In the genomic region with DNA sequence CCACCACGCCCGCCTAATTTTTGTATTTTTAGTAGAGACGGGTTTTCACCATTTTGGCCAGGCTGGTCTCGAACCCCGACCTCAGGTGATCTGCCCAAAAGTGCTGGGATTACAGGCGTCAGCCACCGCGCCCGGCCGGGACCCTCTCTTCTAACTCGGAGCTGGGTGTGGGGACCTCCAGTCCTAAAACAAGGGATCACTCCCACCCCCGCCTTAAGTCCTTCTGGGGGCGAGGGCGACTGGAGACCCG, we compare ENCODE assay signal across 1 cellular context.
TF ChIP-seq lines count a peak whose summit lies in the region.

No MANE protein-coding gene starts in this region.

TF ChIP-seq in HepG2, 621 proteins besides CTCF, POLR2A, EP300 and RAD21:
- 0 out of 2 replicates have a peak, but pooled peaks have one; percentile 36 for TF ChIP-seq NFKBIZ (CRISPR knock-in tag; IDR thresholded peaks at IDR 0.05)
- peak; percentile 81 for TF ChIP-seq RBM22 (optimal IDR thresholded peaks at IDR 0.05; ENCODE audit: low read length)
- 0 out of 2 replicates have a peak, but pooled peaks have one; percentile 11 for TF ChIP-seq ZNF225 (CRISPR knock-in tag; IDR thresholded peaks at IDR 0.05)
- peak; percentile 20 for TF ChIP-seq TBL1XR1 (IDR thresholded peaks at IDR 0.05; ENCODE audit: borderline replicate concordance, low read length, partially characterized antibody)
- peak; percentile 28; the same call in 1 of the 2 replicates for TF ChIP-seq BORCS8-MEF2B (CRISPR knock-in tag; IDR thresholded peaks at IDR 0.05)
- peak; percentile 13 for TF ChIP-seq ASH2L (IDR thresholded peaks at IDR 0.05; ENCODE audit: insufficient read length, low read depth, low read length)
- TF ChIP-seq, protein P1, sequence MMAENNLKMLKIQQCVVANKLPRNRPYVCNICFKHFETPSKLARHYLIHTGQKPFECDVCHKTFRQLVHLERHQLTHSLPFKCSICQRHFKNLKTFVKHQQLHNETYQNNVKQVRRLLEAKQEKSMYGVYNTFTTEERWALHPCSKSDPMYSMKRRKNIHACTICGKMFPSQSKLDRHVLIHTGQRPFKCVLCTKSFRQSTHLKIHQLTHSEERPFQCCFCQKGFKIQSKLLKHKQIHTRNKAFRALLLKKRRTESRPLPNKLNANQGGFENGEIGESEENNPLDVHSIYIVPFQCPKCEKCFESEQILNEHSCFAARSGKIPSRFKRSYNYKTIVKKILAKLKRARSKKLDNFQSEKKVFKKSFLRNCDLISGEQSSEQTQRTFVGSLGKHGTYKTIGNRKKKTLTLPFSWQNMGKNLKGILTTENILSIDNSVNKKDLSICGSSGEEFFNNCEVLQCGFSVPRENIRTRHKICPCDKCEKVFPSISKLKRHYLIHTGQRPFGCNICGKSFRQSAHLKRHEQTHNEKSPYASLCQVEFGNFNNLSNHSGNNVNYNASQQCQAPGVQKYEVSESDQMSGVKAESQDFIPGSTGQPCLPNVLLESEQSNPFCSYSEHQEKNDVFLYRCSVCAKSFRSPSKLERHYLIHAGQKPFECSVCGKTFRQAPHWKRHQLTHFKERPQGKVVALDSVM (CRISPR knock-in tag; IDR thresholded peaks at IDR 0.05) = peak; percentile 11; the same call in 1 of the 2 replicates
- TF ChIP-seq SRY (CRISPR knock-in tag; IDR thresholded peaks at IDR 0.05) = 0 out of 2 replicates have a peak, but pooled peaks have one; percentile 21
- TF ChIP-seq, protein P2, sequence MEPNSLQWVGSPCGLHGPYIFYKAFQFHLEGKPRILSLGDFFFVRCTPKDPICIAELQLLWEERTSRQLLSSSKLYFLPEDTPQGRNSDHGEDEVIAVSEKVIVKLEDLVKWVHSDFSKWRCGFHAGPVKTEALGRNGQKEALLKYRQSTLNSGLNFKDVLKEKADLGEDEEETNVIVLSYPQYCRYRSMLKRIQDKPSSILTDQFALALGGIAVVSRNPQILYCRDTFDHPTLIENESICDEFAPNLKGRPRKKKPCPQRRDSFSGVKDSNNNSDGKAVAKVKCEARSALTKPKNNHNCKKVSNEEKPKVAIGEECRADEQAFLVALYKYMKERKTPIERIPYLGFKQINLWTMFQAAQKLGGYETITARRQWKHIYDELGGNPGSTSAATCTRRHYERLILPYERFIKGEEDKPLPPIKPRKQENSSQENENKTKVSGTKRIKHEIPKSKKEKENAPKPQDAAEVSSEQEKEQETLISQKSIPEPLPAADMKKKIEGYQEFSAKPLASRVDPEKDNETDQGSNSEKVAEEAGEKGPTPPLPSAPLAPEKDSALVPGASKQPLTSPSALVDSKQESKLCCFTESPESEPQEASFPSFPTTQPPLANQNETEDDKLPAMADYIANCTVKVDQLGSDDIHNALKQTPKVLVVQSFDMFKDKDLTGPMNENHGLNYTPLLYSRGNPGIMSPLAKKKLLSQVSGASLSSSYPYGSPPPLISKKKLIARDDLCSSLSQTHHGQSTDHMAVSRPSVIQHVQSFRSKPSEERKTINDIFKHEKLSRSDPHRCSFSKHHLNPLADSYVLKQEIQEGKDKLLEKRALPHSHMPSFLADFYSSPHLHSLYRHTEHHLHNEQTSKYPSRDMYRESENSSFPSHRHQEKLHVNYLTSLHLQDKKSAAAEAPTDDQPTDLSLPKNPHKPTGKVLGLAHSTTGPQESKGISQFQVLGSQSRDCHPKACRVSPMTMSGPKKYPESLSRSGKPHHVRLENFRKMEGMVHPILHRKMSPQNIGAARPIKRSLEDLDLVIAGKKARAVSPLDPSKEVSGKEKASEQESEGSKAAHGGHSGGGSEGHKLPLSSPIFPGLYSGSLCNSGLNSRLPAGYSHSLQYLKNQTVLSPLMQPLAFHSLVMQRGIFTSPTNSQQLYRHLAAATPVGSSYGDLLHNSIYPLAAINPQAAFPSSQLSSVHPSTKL (CRISPR knock-in tag; IDR thresholded peaks at IDR 0.05) = peak; percentile 3; the same call in 1 of the 2 replicates
- 0 out of 2 replicates have a peak, but pooled peaks have one; percentile 19 for TF ChIP-seq ZNF615 (CRISPR knock-in tag; IDR thresholded peaks at IDR 0.05; ENCODE audit: borderline replicate concordance)
- TF ChIP-seq, protein P3, sequence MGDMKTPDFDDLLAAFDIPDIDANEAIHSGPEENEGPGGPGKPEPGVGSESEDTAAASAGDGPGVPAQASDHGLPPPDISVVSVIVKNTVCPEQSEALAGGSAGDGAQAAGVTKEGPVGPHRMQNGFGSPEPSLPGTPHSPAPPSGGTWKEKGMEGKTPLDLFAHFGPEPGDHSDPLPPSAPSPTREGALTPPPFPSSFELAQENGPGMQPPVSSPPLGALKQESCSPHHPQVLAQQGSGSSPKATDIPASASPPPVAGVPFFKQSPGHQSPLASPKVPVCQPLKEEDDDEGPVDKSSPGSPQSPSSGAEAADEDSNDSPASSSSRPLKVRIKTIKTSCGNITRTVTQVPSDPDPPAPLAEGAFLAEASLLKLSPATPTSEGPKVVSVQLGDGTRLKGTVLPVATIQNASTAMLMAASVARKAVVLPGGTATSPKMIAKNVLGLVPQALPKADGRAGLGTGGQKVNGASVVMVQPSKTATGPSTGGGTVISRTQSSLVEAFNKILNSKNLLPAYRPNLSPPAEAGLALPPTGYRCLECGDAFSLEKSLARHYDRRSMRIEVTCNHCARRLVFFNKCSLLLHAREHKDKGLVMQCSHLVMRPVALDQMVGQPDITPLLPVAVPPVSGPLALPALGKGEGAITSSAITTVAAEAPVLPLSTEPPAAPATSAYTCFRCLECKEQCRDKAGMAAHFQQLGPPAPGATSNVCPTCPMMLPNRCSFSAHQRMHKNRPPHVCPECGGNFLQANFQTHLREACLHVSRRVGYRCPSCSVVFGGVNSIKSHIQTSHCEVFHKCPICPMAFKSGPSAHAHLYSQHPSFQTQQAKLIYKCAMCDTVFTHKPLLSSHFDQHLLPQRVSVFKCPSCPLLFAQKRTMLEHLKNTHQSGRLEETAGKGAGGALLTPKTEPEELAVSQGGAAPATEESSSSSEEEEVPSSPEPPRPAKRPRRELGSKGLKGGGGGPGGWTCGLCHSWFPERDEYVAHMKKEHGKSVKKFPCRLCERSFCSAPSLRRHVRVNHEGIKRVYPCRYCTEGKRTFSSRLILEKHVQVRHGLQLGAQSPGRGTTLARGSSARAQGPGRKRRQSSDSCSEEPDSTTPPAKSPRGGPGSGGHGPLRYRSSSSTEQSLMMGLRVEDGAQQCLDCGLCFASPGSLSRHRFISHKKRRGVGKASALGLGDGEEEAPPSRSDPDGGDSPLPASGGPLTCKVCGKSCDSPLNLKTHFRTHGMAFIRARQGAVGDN (CRISPR knock-in tag; IDR thresholded peaks at IDR 0.05) = 0 out of 2 replicates have a peak, but pooled peaks have one; percentile 2
- TF ChIP-seq HNRNPL (IDR thresholded peaks at IDR 0.05; ENCODE audit: low read depth, low read length) = 0 out of 2 replicates have a peak, but pooled peaks have one; percentile 63
- TF ChIP-seq SALL1 (CRISPR knock-in tag; IDR thresholded peaks at IDR 0.05) = 0 out of 2 replicates have a peak, but pooled peaks have one; percentile 13
- TF ChIP-seq, protein P4, sequence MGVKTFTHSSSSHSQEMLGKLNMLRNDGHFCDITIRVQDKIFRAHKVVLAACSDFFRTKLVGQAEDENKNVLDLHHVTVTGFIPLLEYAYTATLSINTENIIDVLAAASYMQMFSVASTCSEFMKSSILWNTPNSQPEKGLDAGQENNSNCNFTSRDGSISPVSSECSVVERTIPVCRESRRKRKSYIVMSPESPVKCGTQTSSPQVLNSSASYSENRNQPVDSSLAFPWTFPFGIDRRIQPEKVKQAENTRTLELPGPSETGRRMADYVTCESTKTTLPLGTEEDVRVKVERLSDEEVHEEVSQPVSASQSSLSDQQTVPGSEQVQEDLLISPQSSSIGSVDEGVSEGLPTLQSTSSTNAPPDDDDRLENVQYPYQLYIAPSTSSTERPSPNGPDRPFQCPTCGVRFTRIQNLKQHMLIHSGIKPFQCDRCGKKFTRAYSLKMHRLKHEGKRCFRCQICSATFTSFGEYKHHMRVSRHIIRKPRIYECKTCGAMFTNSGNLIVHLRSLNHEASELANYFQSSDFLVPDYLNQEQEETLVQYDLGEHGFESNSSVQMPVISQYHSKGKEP (CRISPR knock-in tag; IDR thresholded peaks at IDR 0.05) = 0 out of 2 replicates have a peak, but pooled peaks have one; percentile 30
- TF ChIP-seq, protein P5, sequence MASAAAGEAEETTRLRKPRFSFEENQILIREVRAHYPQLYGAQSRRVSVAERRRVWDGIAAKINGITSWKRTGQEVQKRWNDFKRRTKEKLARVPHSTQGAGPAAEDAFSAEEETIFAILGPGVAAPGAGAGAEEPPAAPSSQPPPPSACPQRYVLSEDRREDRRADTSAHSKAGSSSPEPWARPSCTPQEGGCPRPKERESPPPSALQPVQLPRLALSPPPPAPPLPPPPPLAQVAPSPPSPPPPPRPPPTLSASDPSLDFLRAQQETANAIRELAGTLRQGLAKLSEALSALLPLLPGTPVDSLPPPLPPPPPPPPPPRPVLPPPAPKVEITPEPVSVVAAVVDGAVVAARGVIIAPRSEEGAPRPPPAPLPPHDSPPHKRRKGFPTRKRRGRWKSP (CRISPR knock-in tag; IDR thresholded peaks at IDR 0.05) = 0 out of 2 replicates have a peak, but pooled peaks have one; percentile 32
- TF ChIP-seq NR2F1 (CRISPR knock-in tag; IDR thresholded peaks at IDR 0.05) = peak in 1 of 2 experiments; percentile 53; a peak in 2 of 4 replicates
